In genomic region chr6:87671555-87672029, GRCh38 we compare ENCODE assay signal across 1 cellular context.
TF ChIP-seq lines count a peak whose summit lies in the region.

No MANE protein-coding gene starts in this region.

TF ChIP-seq in liver, 16 proteins besides CTCF, POLR2A, EP300 and RAD21 (continued from another document):
- TF ChIP-seq REST (IDR thresholded peaks at IDR 0.05) (peak; percentile 82), SP1 (IDR thresholded peaks at IDR 0.05) (peak; percentile 94), HNF4G (IDR thresholded peaks at IDR 0.05) (peak; percentile 86), YY1 (IDR thresholded peaks at IDR 0.05) (peak; percentile 87), HNF4A (conservative IDR thresholded peaks at IDR 0.05) (peak; percentile 96), GABPA (IDR thresholded peaks at IDR 0.05 in 1 of 2, conservative IDR thresholded peaks at IDR 0.05 in 1 of 2) (peak in 1 of 2 donors; percentile 58), RXRA (IDR thresholded peaks at IDR 0.05) (peak; percentile 100), TAF1 (conservative IDR thresholded peaks at IDR 0.05) (peak; percentile 36), MAX (IDR thresholded peaks at IDR 0.05) (peak; percentile 81), ATF3 (IDR thresholded peaks at IDR 0.05) (peak; percentile 96), ZBTB33 (IDR thresholded peaks at IDR 0.05) (peak; percentile 87), EGR1 (IDR thresholded peaks at IDR 0.05; ENCODE audit: low read depth in 2 of 2) (peak in 1 of 2 donors; percentile 69), NR2F2 (IDR thresholded peaks at IDR 0.05) (peak; percentile 90)
